Comparison of ENCODE assay signal across 14 cellular contexts in genomic region chr9:130308081-130308571, GRCh38. TPM values are rescaled to one million over a fixed set of nuclear protein-coding genes. Genes with fewer than 3 reads are reported as not detected.
A peak's percentile ranks its signal among the peaks of the same experiment; 100 is the strongest.
DNase-seq lines count a peak whose midpoint lies in the region; ATAC-seq and TF ChIP-seq lines count a peak whose summit lies in the region.
"Had no signal": no experiment of that assay in that cellular context is flagged by ENCODE, and none has a peak within 500 bp of the region (broad histone marks: within the 10 kb centered on the region; RNA-seq: fewer than 3 reads in every experiment).

No MANE protein-coding gene starts in this region.

- WGBS in heart right ventricle, 2 donors = 46 to 60% methylated on average over 14 of the region's 14 CpGs

- H3K27me3 ChIP-seq in heart right ventricle (no peaks in the 10 kb centered on the region), WERI-Rb-1 (ENCODE audit: insufficient read depth, low read depth, severe bottlenecking) (no peaks in the 10 kb centered on the region)

- H3K27ac ChIP-seq in heart right ventricle = no peak overlapping the region
- peak overlapping the region; percentile 32 for H3K27ac ChIP-seq in WERI-Rb-1
- H3K27ac ChIP-seq: 22Rv1; BLaER1 treated with 17β-estradiol and CSF1 and Interleukin-3, amounts not matched to agents 10 nM and 100 nM; GM23248 had no signal

- intact Hi-C loops in left ventricle myocardium superior (cut with micrococcal nuclease) = no loop called here
- intact Hi-C loops in heart right ventricle (cut with DNase I) = no loop called here

- no peaks in the 10 kb centered on the region for H3K9me3 ChIP-seq in heart right ventricle
- H3K9me3 ChIP-seq in WERI-Rb-1 (ENCODE audit: severe bottlenecking) = no peaks in the 10 kb centered on the region
- H3K9me3 ChIP-seq: BLaER1 treated with 17β-estradiol and CSF1 and Interleukin-3, amounts not matched to agents 10 nM and 100 nM had no signal

- ATAC-seq in left ventricle myocardium superior (peak; percentile 6), heart right ventricle (no peak)
- ATAC-seq: HCT116, HepG2 had no signal

- H3K4me3 ChIP-seq in heart right ventricle (no peak overlapping the region), WERI-Rb-1 (ENCODE audit: low read depth, low read length) (no peak overlapping the region)
- H3K4me3 ChIP-seq: BLaER1 treated with 17β-estradiol and CSF1 and Interleukin-3, amounts not matched to agents 10 nM and 100 nM; GM23248 had no signal

- peak; percentile 32 for DNase-seq in DMS 273 (lab: John Stamatoyannopoulos, UW; ENCODE audit: unreplicated experiment)
- DNase-seq in DMS 273 treated with DMSO at 0.1 percent for 48 hours (lab: John Stamatoyannopoulos, UW) = no peak
- DNase-seq in left ventricle myocardium superior = peak; percentile 23
- DNase-seq in heart right ventricle = no peak
- DNase-seq in WERI-Rb-1 = peak; percentile 85
- DNase-seq in NCI-H1930 (lab: John Stamatoyannopoulos, UW) = no peak
- no peak for DNase-seq in activated CD4-positive, CD25-positive, alpha-beta regulatory T cell treated with anti-CD3 and anti-CD28 coated beads, Interleukin-2, amount 50 U/mL, for 72 hours
- DNase-seq: CD4-positive, CD25-positive, alpha-beta regulatory T cell; DMS79; GM23248 had no signal

- peaks cover 0 to 31% (median 3%) of the 10 kb centered on the region in 9 donors for H3K4me1 ChIP-seq in heart right ventricle

- H3K36me3 ChIP-seq in heart right ventricle (peaks cover 0 to 19% (median 0%) of the 10 kb centered on the region in 9 donors), WERI-Rb-1 (no peaks in the 10 kb centered on the region)
- H3K36me3 ChIP-seq: BLaER1 treated with 17β-estradiol and CSF1 and Interleukin-3, amounts not matched to agents 10 nM and 100 nM had no signal

- TF ChIP-seq CTCF in heart right ventricle (IDR thresholded peaks at IDR 0.05) = no peak
- no peak for TF ChIP-seq CTCF in WERI-Rb-1 (IDR thresholded peaks at IDR 0.05; ENCODE audit: low read depth, low read length)

RNA-seq across cellular contexts. Expression of gene HMCN2, which starts 42.6 kb away (rescaled TPM):
- total RNA-seq in left ventricle myocardium superior = 7.3 TPM
- total RNA-seq in heart right ventricle = 1 to 10 TPM; 2.6 to 6.1 (median 4.9) TPM
- 10 to 100 TPM in 1 of 2 donors, 1 to 10 TPM in 1; 6.2 to 10.2 TPM for polyA plus RNA-seq in heart right ventricle
- total RNA-seq: CD4-positive, CD25-positive, alpha-beta regulatory T cell; GM23248 had no signal
- polyA plus RNA-seq: CD4-positive, CD25-positive, alpha-beta regulatory T cell; GM23248; HepG2 had no signal

Comparison
In these comparisons a context has a peak if more than half of its experiments do, and no peak if none do; other contexts are left out.
1. DNase-seq: peak in DMS 273 (single experiment), left ventricle myocardium superior (single experiment) and WERI-Rb-1 (single experiment); none in DMS 273 treated with DMSO at 0.1 percent for 48 hours (single experiment), heart right ventricle (0 of 2), NCI-H1930 (0 of 2) and activated CD4-positive, CD25-positive, alpha-beta regulatory T cell treated with anti-CD3 and anti-CD28 coated beads, Interleukin-2, amount 50 U/mL, for 72 hours (single experiment).